ENCODE assay signal across 16 cellular contexts in the genomic region with DNA sequence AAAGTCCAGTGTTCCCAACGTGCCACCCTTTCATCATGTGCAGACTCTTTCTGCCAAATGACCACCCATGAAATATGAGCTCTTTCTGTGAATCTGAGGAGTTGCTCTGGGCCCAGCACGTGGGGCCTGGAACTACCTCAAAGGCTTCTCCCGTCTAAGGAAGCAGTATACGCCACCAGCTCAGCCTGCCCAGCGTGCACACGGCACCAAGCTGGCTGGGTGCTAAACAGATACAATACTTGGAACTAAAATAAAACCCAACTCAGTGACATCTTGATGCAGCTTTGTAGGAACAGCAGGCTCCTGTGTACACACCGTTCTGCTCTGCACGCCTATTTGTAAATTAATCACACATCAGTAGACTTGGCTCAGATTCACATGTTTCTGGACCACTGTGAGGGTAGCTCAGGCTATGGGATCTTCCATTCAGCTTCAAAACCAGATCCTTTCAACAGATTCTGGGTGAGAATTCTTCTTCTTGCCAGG.
DNase-seq lines count a peak whose midpoint lies in the region; ATAC-seq, FAIRE-seq and TF ChIP-seq lines count a peak whose summit lies in the region.
"Had no signal": no experiment of that assay in that cellular context is flagged by ENCODE, and none has a peak within 500 bp of the region (broad histone marks: within the 10 kb centered on the region; RNA-seq: fewer than 3 reads in every experiment).

No MANE protein-coding gene starts in this region.

- DNase-seq in Right ventricle myocardium superior (no peak), left ventricle myocardium inferior (no peak), NCI-H748 (lab: John Stamatoyannopoulos, UW; ENCODE audit: unreplicated experiment) (peak; percentile 70), H1 (ENCODE audit: low read depth in 1 of 2, low spot score in 2 of 2) (no peak), GM19238 (ENCODE audit: insufficient read length, low spot score) (no peak), NCI-H1105 (lab: John Stamatoyannopoulos, UW) (no peak), HuH-7 (ENCODE audit: low spot score) (no peak)
- DNase-seq in activated CD4-positive, alpha-beta memory T cell treated with anti-CD3 and anti-CD28 coated beads for 36 hours = no peak
- DNase-seq: Caco-2; mammary epithelial cell; NCI-H2029 treated with DMSO at 0.1 percent for 48 hours; RPMI8226; stimulated activated naive CD8-positive, alpha-beta T cell treated with anti-CD3 and anti-CD28 coated beads, Interleukin-15, amount 100 ng/mL, for 72 hours; T-helper 2 cell had no signal

- no peak overlapping the region for H3K14ac ChIP-seq in H1 (ENCODE audit: insufficient read length)

- no peak for TF ChIP-seq EP300 in H1 (IDR thresholded peaks at IDR 0.05; ENCODE audit: borderline replicate concordance in 1 of 2, low read depth in 2 of 2, low read length in 2 of 2)

- H3K36me3 Mint-ChIP-seq in activated CD4-positive, alpha-beta memory T cell treated with anti-CD3 and anti-CD28 coated beads for 36 hours = no peaks in the 10 kb centered on the region

- H2BK12ac ChIP-seq in H1 (ENCODE audit: low read depth, low read length) = no peak overlapping the region

- H4K91ac ChIP-seq in H1 (replicated peaks; ENCODE audit: insufficient read length, low read length) = no peak overlapping the region

- no peak overlapping the region for H2BK120ac ChIP-seq in H1 (replicated peaks; ENCODE audit: low read depth, low read length)

- no peak for TF ChIP-seq CTCF in left ventricle myocardium inferior (IDR thresholded peaks at IDR 0.05; ENCODE audit: borderline replicate concordance)
- TF ChIP-seq CTCF in H1 (IDR thresholded peaks at IDR 0.05; ENCODE audit: control extremely low read depth in 1 of 3, insufficient read depth in 1 of 3, low read depth in 1 of 3, low read length in 3 of 3) = no peak

- H3K4ac ChIP-seq in H1 (replicated peaks; ENCODE audit: insufficient read length, low read depth, low read length) = no peak overlapping the region

- H3K27me3 ChIP-seq in left ventricle myocardium inferior (ENCODE audit: low read depth) (no peaks in the 10 kb centered on the region), H1 (replicated peaks in 1 of 4; ENCODE audit: control insufficient read depth in 3 of 4, extremely low read depth in 1 of 4, insufficient read depth in 3 of 4, low read length in 3 of 4) (no peaks in the 10 kb centered on the region; a peak in 1 of 7 replicates)

- no peak overlapping the region for H3K18ac ChIP-seq in H1 (ENCODE audit: extremely low read depth, low read length)

- no peak overlapping the region for H3K4me3 Mint-ChIP-seq in activated CD4-positive, alpha-beta memory T cell treated with anti-CD3 and anti-CD28 coated beads for 36 hours
- H3K4me3 Mint-ChIP-seq: stimulated activated naive CD8-positive, alpha-beta T cell treated with anti-CD3 and anti-CD28 coated beads, Interleukin-15, amount 100 ng/mL, for 72 hours had no signal

- FAIRE-seq in H1 (lab: Jason Lieb, UNC) = no peak
- FAIRE-seq: H54 had no signal

- H2AK5ac ChIP-seq in H1 (ENCODE audit: low read depth, low read length) = no peak overlapping the region

- no peaks in the 10 kb centered on the region for H3K36me3 ChIP-seq in left ventricle myocardium inferior
- no peaks in the 10 kb centered on the region for H3K36me3 ChIP-seq in H1 (ENCODE audit: control insufficient read depth in 2 of 4, insufficient read depth in 4 of 4, low read length in 3 of 4)

- H3K4me3 ChIP-seq in left ventricle myocardium inferior (no peak overlapping the region), H1 (ENCODE audit: extremely low read depth in 1 of 4, insufficient read depth in 2 of 4, low read depth in 3 of 4, low read length in 4 of 4) (no peak overlapping the region)
- H3K4me3 ChIP-seq: K562 had no signal

- H3K23ac ChIP-seq in H1 (ENCODE audit: insufficient read length) = no peak overlapping the region

- H3K79me1 ChIP-seq in H1 (ENCODE audit: low read depth, low read length) = no peaks in the 10 kb centered on the region

- POLR2A ChIA-PET in H1 (lab: Charles Lee; ENCODE audit: partially characterized antibody) = no interaction called here
- POLR2A ChIA-PET in activated CD4-positive, alpha-beta memory T cell treated with anti-CD3 and anti-CD28 coated beads for 36 hours (lab: Charles Lee) = no interaction called here

- H3K4me1 ChIP-seq in left ventricle myocardium inferior = peaks cover 50% of the 10 kb centered on the region
- H3K4me1 ChIP-seq in H1 (replicated peaks in 1 of 4; ENCODE audit: control insufficient read depth in 3 of 4, insufficient read depth in 4 of 4, low read length in 3 of 4) = no peaks in the 10 kb centered on the region
- H3K4me1 ChIP-seq: Caco-2 had no signal

- H2AFZ ChIP-seq in H1 (ENCODE audit: low read length) = no peak overlapping the region

- ATAC-seq in Right ventricle myocardium superior (ENCODE audit: poor library complexity) = peak; percentile 50
- ATAC-seq: stimulated activated naive CD8-positive, alpha-beta T cell treated with anti-CD3 and anti-CD28 coated beads, Interleukin-15, amount 100 ng/mL, for 72 hours had no signal

- no peaks in the 10 kb centered on the region for H3K27me3 Mint-ChIP-seq in activated CD4-positive, alpha-beta memory T cell treated with anti-CD3 and anti-CD28 coated beads for 36 hours
- H3K27me3 Mint-ChIP-seq: stimulated activated naive CD8-positive, alpha-beta T cell treated with anti-CD3 and anti-CD28 coated beads, Interleukin-15, amount 100 ng/mL, for 72 hours had no signal

- no peak overlapping the region for H3K4me2 ChIP-seq in H1 (ENCODE audit: insufficient read depth in 1 of 2, low read depth in 2 of 2, low read length in 2 of 2)

- CTCF ChIA-PET in H1 (lab: Charles Lee; ENCODE audit: partially characterized antibody) = interaction anchor here (0.9 to 2.3 kb wide), 7 partner anchors 8 to 195 kb away, joined by 3 to 14 read pairs (median 4); no protein-coding TSS in a partner anchor
- CTCF ChIA-PET in activated CD4-positive, alpha-beta memory T cell treated with anti-CD3 and anti-CD28 coated beads for 36 hours (lab: Charles Lee) = interaction anchor here (1.2 to 2.1 kb wide), 3 partner anchors 12 to 183 kb away, joined by 4 to 6 read pairs (median 5); no protein-coding TSS in a partner anchor

- no peak overlapping the region for H3K27ac Mint-ChIP-seq in activated CD4-positive, alpha-beta memory T cell treated with anti-CD3 and anti-CD28 coated beads for 36 hours
- H3K27ac Mint-ChIP-seq: stimulated activated naive CD8-positive, alpha-beta T cell treated with anti-CD3 and anti-CD28 coated beads, Interleukin-15, amount 100 ng/mL, for 72 hours had no signal

- H4K20me1 ChIP-seq in H1 (replicated peaks in 1 of 2; ENCODE audit: control insufficient read depth in 1 of 2, insufficient read depth in 2 of 2, low read length in 2 of 2) = peaks cover 0 to 2% of the 10 kb centered on the region in 2 experiments

- no peak overlapping the region for H4K5ac ChIP-seq in H1 (ENCODE audit: insufficient read length, low read depth, low read length)

- no peak overlapping the region for H4K8ac ChIP-seq in H1 (ENCODE audit: extremely low read depth, insufficient read depth, low read length)

- H3K9me3 ChIP-seq in left ventricle myocardium inferior (replicated peaks) (no peaks in the 10 kb centered on the region), H1 (ENCODE audit: insufficient read depth in 2 of 2, low read depth in 1 of 2, low read length in 1 of 2) (no peaks in the 10 kb centered on the region)
- H3K9me3 ChIP-seq: Caco-2 had no signal

- no peak for TF ChIP-seq POLR2A in H1 (IDR thresholded peaks at IDR 0.05; ENCODE audit: control extremely low read depth in 1 of 2, low read depth in 2 of 2, low read length in 2 of 2)

- intact Hi-C loops in Right ventricle myocardium superior (cut with DNase I) = loop anchor here (5.0 kb wide), 1 partner anchor 92 kb away; no protein-coding TSS in a partner anchor
- intact Hi-C loops in left ventricle myocardium inferior (cut with micrococcal nuclease) = no loop called here
- intact Hi-C loops in activated CD4-positive, alpha-beta memory T cell treated with anti-CD3 and anti-CD28 coated beads for 36 hours (cut with micrococcal nuclease) = no loop called here

- H3K27ac ChIP-seq in left ventricle myocardium inferior (replicated peaks) = no peak overlapping the region
- H3K27ac ChIP-seq in H1 (ENCODE audit: low read depth, low read length) = no peak overlapping the region

- H3K23me2 ChIP-seq in H1 (ENCODE audit: low read depth, low read length) = no peaks in the 10 kb centered on the region

- H2BK20ac ChIP-seq in H1 (ENCODE audit: low read length) = no peak overlapping the region

- no peak overlapping the region for H3K56ac ChIP-seq in H1 (replicated peaks; ENCODE audit: insufficient read length, low read depth, low read length)

- peak overlapping the region; percentile 61; the same call in 1 of the 2 replicates for H2BK15ac ChIP-seq in H1 (ENCODE audit: low read length)

- peaks cover 4% of the 10 kb centered on the region for H3K4me1 Mint-ChIP-seq in activated CD4-positive, alpha-beta memory T cell treated with anti-CD3 and anti-CD28 coated beads for 36 hours (ENCODE audit: low read depth)

- H3K9ac ChIP-seq in H1 (replicated peaks in 1 of 4; ENCODE audit: extremely low read depth in 1 of 4, low read depth in 3 of 4, low read length in 3 of 4) = no peak overlapping the region; a peak in 2 of 7 replicates

- no peaks in the 10 kb centered on the region for H3K79me2 ChIP-seq in H1 (ENCODE audit: control insufficient read depth in 1 of 2, insufficient read depth in 2 of 2, low read length in 2 of 2)

- TF ChIP-seq RAD21 in H1 (IDR thresholded peaks at IDR 0.05 in 1 of 2, conservative IDR thresholded peaks at IDR 0.05 in 1 of 2; ENCODE audit: low read depth in 2 of 2, low read length in 2 of 2) = no peak

- H3K9me3 Mint-ChIP-seq in activated CD4-positive, alpha-beta memory T cell treated with anti-CD3 and anti-CD28 coated beads for 36 hours = no peaks in the 10 kb centered on the region
- H3K9me3 Mint-ChIP-seq: stimulated activated naive CD8-positive, alpha-beta T cell treated with anti-CD3 and anti-CD28 coated beads, Interleukin-15, amount 100 ng/mL, for 72 hours had no signal

- 86% methylated on average over 8 of the region's 8 CpGs; no CpG with 5 or more reads in 1 of the 2 experiments for WGBS in H1 (ENCODE audit: extremely low coverage in 1 of 2, insufficient coverage in 1 of 2, insufficient read length in 1 of 2, insufficient replicate concordance in 2 of 2, low coverage in 1 of 2, low lambda C conversion rate in 2 of 2, missing lambda C conversion rate in 1 of 2), 2 experiments

- no peak overlapping the region for H2BK5ac ChIP-seq in H1 (ENCODE audit: low read depth, low read length)

TF ChIP-seq in H1, 55 proteins besides CTCF, POLR2A, EP300 and RAD21:
- TF ChIP-seq TCF12 (IDR thresholded peaks at IDR 0.05; ENCODE audit: low read depth, low read length) (no peak), MAFK (IDR thresholded peaks at IDR 0.05; ENCODE audit: low read depth, low read length) (no peak)
